In the genomic region with DNA sequence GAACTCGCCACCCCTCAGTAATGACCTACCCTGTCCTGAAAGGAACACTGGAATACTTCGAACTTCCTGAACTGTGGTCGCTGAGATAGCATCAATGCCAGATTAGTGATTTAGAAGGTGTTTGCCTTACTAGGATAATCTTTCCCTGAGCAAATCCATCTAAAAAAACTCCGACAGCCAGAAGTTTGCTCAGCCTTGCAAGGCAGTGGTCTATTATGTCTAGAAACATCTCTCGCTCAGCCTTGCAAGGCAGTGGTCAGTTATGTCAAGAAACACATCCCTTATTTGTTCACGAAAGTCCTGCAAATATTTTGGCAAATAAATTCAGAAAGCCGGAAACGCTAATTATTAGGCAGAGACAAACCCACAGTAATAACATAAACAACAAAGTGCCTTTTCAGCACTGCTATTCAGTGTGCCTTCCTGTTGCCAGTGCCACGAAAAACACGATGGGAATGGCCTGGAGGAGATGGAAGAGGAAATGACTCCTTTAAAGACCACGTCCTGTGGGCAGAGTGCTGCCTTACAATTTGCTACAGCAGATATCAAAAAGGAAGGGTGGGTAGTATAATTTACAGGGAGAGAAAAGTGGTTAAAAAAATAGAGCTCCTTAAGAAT, we compare ENCODE assay signal across 11 cellular contexts.
DNase-seq lines count a peak whose midpoint lies in the region; ATAC-seq, FAIRE-seq and TF ChIP-seq lines count a peak whose summit lies in the region.
"Had no signal": no experiment of that assay in that cellular context is flagged by ENCODE, and none has a peak within 500 bp of the region (broad histone marks: within the 10 kb centered on the region; RNA-seq: fewer than 3 reads in every experiment).

No MANE protein-coding gene starts in this region.

- H3K9ac ChIP-seq in liver (ENCODE audit: low read depth in 1 of 2, low read length in 2 of 2) (no peak overlapping the region), HepG2 (ENCODE audit: insufficient read depth, low read depth, low read length) (no peak overlapping the region)

- TF ChIP-seq RAD21 in liver (IDR thresholded peaks at IDR 0.05), result peak; percentile 10 to 20
- TF ChIP-seq RAD21 in HepG2 (CRISPR knock-in tag; IDR thresholded peaks at IDR 0.05), result no peak

- TF ChIP-seq CTCF in liver (IDR thresholded peaks at IDR 0.05; ENCODE audit: low read depth, low read length, missing input control) (no peak), HepG2 (CRISPR knock-in tag; IDR thresholded peaks at IDR 0.05) (no peak), choroid plexus epithelial cell (conservative IDR thresholded peaks at IDR 0.05; ENCODE audit: low read depth, low read length) (no peak), lung (IDR thresholded peaks at IDR 0.05; ENCODE audit: control extremely low read depth, extremely low read depth) (no peak), BE2C (IDR thresholded peaks at IDR 0.05; ENCODE audit: low read depth, low read length) (no peak)

- intact Hi-C loops in HepG2 (cut with micrococcal nuclease; ENCODE audit: unreplicated experiment), result no loop called here

- POLR2A ChIA-PET in HepG2 (lab: Yijun Ruan, JAX), result no interaction called here

- H3K4me1 ChIP-seq in liver (ENCODE audit: control insufficient read depth in 4 of 4, insufficient read depth in 4 of 4, low read length in 3 of 4) (peaks cover under 1 to 6% (median 5%) of the 10 kb centered on the region in 4 donors), HepG2 (ENCODE audit: insufficient read depth, low read length) (peaks cover 9% of the 10 kb centered on the region), lung (ENCODE audit: control insufficient read depth in 2 of 2, insufficient read depth in 2 of 2, low read length in 2 of 2) (peaks cover 10 to 26% of the 10 kb centered on the region in 2 donors), BE2C (peaks cover 23% of the 10 kb centered on the region)

- H3K4me3 ChIP-seq in liver (ENCODE audit: low read depth in 1 of 3, low read length in 3 of 3) (no peak overlapping the region), HepG2 (replicated peaks in 1 of 3; ENCODE audit: insufficient read depth in 1 of 3, low read depth in 2 of 3, low read length in 3 of 3) (no peak overlapping the region), choroid plexus epithelial cell (ENCODE audit: low read depth, low read length) (no peak overlapping the region), lung (no peak overlapping the region), BE2C (ENCODE audit: low read depth, low read length) (no peak overlapping the region), H7 (ENCODE audit: insufficient read depth, low read depth, low read length) (no peak overlapping the region)
- H3K4me3 ChIP-seq: pancreas had no signal

- TF ChIP-seq EP300 in HepG2 (IDR thresholded peaks at IDR 0.05; ENCODE audit: low read depth in 2 of 2, low read length in 2 of 2) (no peak), HepG2 (CRISPR knock-in tag; IDR thresholded peaks at IDR 0.05; ENCODE audit: borderline replicate concordance) (no peak)

- no peak overlapping the region for H2AFZ ChIP-seq in HepG2 (ENCODE audit: low read length)

- no peaks in the 10 kb centered on the region for H3K36me3 ChIP-seq in liver (ENCODE audit: control insufficient read depth in 4 of 4, insufficient read depth in 3 of 4, low read depth in 1 of 4, low read length in 3 of 4)
- no peaks in the 10 kb centered on the region; a peak in 1 of 5 replicates for H3K36me3 ChIP-seq in HepG2 (replicated peaks in 1 of 2; ENCODE audit: control insufficient read depth in 1 of 2, insufficient read depth in 2 of 2, low read length in 2 of 2)
- peaks cover 0 to 1% of the 10 kb centered on the region in 2 donors for H3K36me3 ChIP-seq in lung (ENCODE audit: control insufficient read depth in 2 of 2, insufficient read depth in 2 of 2, low read length in 2 of 2)
- H3K36me3 ChIP-seq in BE2C, result no peaks in the 10 kb centered on the region
- no peaks in the 10 kb centered on the region for H3K36me3 ChIP-seq in H7 (replicated peaks; ENCODE audit: control insufficient read depth, insufficient read depth, low read length)
- H3K36me3 ChIP-seq: pancreas had no signal

- 71% methylated on average over 11 of the region's 11 CpGs for WGBS in liver
- 95% methylated on average over 11 of the region's 11 CpGs for WGBS in HepG2 (ENCODE audit: low lambda C conversion rate)
- WGBS in lung, 2 donors, result 45 to 48% methylated on average over 11 of the region's 11 CpGs

- H3K79me2 ChIP-seq in HepG2 (ENCODE audit: insufficient read depth, low read length), result no peaks in the 10 kb centered on the region

- CTCF ChIA-PET in HepG2 (lab: Yijun Ruan, JAX; ENCODE audit: low intra/inter-chr PET ratio, low total read pairs), result no interaction called here

- no TSS peak for BruUV-seq in HepG2 (replicated peaks; lab: Mats Ljungman, UMichigan)

- no peak for DNase-seq in HepG2 (ENCODE audit: low spot score)
- peak; percentile 51 for DNase-seq in choroid plexus epithelial cell (ENCODE audit: low read depth)
- DNase-seq in lung (ENCODE audit: low spot score), result no peak
- no peak for DNase-seq in BE2C
- DNase-seq in nucleus accumbens (lab: John Stamatoyannopoulos, UW), result no peak
- no peak for DNase-seq in H7
- DNase-seq: activated CD4-positive, alpha-beta T cell treated with anti-CD3 and anti-CD28 coated beads, Interleukin-2, amount 50 U/mL, for 4 hours; NCI-H1048; pancreas had no signal

- H3K27me3 ChIP-seq in liver (ENCODE audit: control insufficient read depth in 4 of 4, insufficient read depth in 4 of 4, low read length in 3 of 4), result no peaks in the 10 kb centered on the region
- H3K27me3 ChIP-seq in HepG2 (ENCODE audit: control insufficient read depth in 1 of 2, insufficient read depth in 2 of 2, low read length in 2 of 2), result no peaks in the 10 kb centered on the region
- H3K27me3 ChIP-seq in lung (ENCODE audit: control insufficient read depth, insufficient read depth), result no peaks in the 10 kb centered on the region
- H3K27me3 ChIP-seq in BE2C, result no peaks in the 10 kb centered on the region
- no peaks in the 10 kb centered on the region for H3K27me3 ChIP-seq in H7 (ENCODE audit: control insufficient read depth, insufficient read depth, low read length)
- H3K27me3 ChIP-seq: pancreas had no signal

- TF ChIP-seq POLR2A in HepG2 (IDR thresholded peaks at IDR 0.05; ENCODE audit: insufficient read depth in 1 of 2, low read depth in 2 of 2, low read length in 2 of 2), result no peak

- no peaks in the 10 kb centered on the region; the same call in 1 of the 2 replicates for H4K20me1 ChIP-seq in HepG2 (ENCODE audit: insufficient read depth, low read length)

- in situ Hi-C loops in HepG2 (cut with HindIII; ENCODE audit: extremely low pct_ligation_motif_present, low pct_unique_long_range_greater_than_20kb), result no loop called here

- H3K9me3 ChIP-seq in liver (ENCODE audit: control insufficient read depth in 4 of 4, low read length in 3 of 4) (no peaks in the 10 kb centered on the region), HepG2 (ENCODE audit: low read length) (no peaks in the 10 kb centered on the region), lung (ENCODE audit: control insufficient read depth in 2 of 2, insufficient read depth in 1 of 2, low read length in 1 of 2) (no peaks in the 10 kb centered on the region), BE2C (no peaks in the 10 kb centered on the region)
- H3K9me3 ChIP-seq: pancreas had no signal

- FAIRE-seq in HepG2 (lab: Jason Lieb, UNC), result no peak
- FAIRE-seq: pancreas had no signal

- ATAC-seq in HepG2 (no peak), lung (ENCODE audit: insufficient read depth, low FRiP score) (no peak), HG03097 (IDR thresholded peaks at IDR 0.05; ENCODE audit: low FRiP score, unreplicated experiment) (no peak)
- ATAC-seq: pancreas had no signal

- H3K27ac ChIP-seq in liver (ENCODE audit: low read depth in 1 of 2, low read length in 2 of 2), result peak overlapping the region in 1 of 2 donors; percentile 48
- no peak overlapping the region for H3K27ac ChIP-seq in HepG2 (ENCODE audit: extremely low read length, insufficient read depth, low read length)
- peak overlapping the region; percentile 12 to 51 for H3K27ac ChIP-seq in lung (ENCODE audit: low read depth in 1 of 2, low read length in 1 of 2)
- H3K27ac ChIP-seq: pancreas had no signal

- H3K4me2 ChIP-seq in HepG2 (ENCODE audit: low read depth, low read length), result no peak overlapping the region

TF ChIP-seq in liver, 16 proteins besides CTCF, POLR2A, EP300 and RAD21 (continues in another document):
- no peak for TF ChIP-seq TAF1 (conservative IDR thresholded peaks at IDR 0.05)
- TF ChIP-seq, protein P1, sequence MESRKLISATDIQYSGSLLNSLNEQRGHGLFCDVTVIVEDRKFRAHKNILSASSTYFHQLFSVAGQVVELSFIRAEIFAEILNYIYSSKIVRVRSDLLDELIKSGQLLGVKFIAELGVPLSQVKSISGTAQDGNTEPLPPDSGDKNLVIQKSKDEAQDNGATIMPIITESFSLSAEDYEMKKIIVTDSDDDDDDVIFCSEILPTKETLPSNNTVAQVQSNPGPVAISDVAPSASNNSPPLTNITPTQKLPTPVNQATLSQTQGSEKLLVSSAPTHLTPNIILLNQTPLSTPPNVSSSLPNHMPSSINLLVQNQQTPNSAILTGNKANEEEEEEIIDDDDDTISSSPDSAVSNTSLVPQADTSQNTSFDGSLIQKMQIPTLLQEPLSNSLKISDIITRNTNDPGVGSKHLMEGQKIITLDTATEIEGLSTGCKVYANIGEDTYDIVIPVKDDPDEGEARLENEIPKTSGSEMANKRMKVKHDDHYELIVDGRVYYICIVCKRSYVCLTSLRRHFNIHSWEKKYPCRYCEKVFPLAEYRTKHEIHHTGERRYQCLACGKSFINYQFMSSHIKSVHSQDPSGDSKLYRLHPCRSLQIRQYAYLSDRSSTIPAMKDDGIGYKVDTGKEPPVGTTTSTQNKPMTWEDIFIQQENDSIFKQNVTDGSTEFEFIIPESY (IDR thresholded peaks at IDR 0.05), result no peak
- TF ChIP-seq JUND (IDR thresholded peaks at IDR 0.05), result no peak
- TF ChIP-seq NR2F2 (IDR thresholded peaks at IDR 0.05), result peak; percentile 76

TF ChIP-seq in HepG2, 621 proteins besides CTCF, POLR2A, EP300 and RAD21 (continues in another document):
- TF ChIP-seq ATF7 (IDR thresholded peaks at IDR 0.05) (no peak), ATF7 (CRISPR knock-in tag; IDR thresholded peaks at IDR 0.05) (no peak), CEBPB (IDR thresholded peaks at IDR 0.05; ENCODE audit: borderline replicate concordance, low read depth, low read length) (no peak)
- TF ChIP-seq, protein P2, sequence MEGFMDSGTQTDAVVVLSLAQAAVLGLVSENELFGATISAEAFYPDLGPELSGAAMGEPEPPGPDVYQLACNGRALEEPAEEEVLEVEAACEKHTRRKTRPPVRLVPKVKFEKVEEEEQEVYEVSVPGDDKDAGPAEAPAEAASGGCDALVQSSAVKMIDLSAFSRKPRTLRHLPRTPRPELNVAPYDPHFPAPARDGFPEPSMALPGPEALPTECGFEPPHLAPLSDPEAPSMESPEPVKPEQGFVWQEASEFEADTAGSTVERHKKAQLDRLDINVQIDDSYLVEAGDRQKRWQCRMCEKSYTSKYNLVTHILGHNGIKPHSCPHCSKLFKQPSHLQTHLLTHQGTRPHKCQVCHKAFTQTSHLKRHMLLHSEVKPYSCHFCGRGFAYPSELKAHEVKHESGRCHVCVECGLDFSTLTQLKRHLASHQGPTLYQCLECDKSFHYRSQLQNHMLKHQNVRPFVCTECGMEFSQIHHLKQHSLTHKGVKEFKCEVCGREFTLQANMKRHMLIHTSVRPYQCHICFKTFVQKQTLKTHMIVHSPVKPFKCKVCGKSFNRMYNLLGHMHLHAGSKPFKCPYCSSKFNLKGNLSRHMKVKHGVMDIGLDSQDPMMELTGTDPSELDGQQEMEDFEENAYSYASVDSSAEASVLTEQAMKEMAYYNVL (CRISPR knock-in tag; IDR thresholded peaks at IDR 0.05; ENCODE audit: borderline replicate concordance), result no peak
